In genomic region chr2:209380278-209380677, GRCh38 we compare ENCODE assay signal across 1 cellular context.
TF ChIP-seq lines count a peak whose summit lies in the region.

No MANE protein-coding gene starts in this region.

TF ChIP-seq in HepG2, 621 proteins besides CTCF, POLR2A, EP300 and RAD21 (continued from another document):
- TF ChIP-seq, protein P1, sequence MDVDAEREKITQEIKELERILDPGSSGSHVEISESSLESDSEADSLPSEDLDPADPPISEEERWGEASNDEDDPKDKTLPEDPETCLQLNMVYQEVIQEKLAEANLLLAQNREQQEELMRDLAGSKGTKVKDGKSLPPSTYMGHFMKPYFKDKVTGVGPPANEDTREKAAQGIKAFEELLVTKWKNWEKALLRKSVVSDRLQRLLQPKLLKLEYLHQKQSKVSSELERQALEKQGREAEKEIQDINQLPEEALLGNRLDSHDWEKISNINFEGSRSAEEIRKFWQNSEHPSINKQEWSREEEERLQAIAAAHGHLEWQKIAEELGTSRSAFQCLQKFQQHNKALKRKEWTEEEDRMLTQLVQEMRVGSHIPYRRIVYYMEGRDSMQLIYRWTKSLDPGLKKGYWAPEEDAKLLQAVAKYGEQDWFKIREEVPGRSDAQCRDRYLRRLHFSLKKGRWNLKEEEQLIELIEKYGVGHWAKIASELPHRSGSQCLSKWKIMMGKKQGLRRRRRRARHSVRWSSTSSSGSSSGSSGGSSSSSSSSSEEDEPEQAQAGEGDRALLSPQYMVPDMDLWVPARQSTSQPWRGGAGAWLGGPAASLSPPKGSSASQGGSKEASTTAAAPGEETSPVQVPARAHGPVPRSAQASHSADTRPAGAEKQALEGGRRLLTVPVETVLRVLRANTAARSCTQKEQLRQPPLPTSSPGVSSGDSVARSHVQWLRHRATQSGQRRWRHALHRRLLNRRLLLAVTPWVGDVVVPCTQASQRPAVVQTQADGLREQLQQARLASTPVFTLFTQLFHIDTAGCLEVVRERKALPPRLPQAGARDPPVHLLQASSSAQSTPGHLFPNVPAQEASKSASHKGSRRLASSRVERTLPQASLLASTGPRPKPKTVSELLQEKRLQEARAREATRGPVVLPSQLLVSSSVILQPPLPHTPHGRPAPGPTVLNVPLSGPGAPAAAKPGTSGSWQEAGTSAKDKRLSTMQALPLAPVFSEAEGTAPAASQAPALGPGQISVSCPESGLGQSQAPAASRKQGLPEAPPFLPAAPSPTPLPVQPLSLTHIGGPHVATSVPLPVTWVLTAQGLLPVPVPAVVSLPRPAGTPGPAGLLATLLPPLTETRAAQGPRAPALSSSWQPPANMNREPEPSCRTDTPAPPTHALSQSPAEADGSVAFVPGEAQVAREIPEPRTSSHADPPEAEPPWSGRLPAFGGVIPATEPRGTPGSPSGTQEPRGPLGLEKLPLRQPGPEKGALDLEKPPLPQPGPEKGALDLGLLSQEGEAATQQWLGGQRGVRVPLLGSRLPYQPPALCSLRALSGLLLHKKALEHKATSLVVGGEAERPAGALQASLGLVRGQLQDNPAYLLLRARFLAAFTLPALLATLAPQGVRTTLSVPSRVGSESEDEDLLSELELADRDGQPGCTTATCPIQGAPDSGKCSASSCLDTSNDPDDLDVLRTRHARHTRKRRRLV (CRISPR knock-in tag; IDR thresholded peaks at IDR 0.05) = no peak
- TF ChIP-seq REPIN1 (CRISPR knock-in tag; IDR thresholded peaks at IDR 0.05; ENCODE audit: borderline replicate concordance, low read depth) = no peak
- TF ChIP-seq ZNF598 (CRISPR knock-in tag; IDR thresholded peaks at IDR 0.05; ENCODE audit: borderline replicate concordance) = no peak
- TF ChIP-seq KDM1A (CRISPR knock-in tag; IDR thresholded peaks at IDR 0.05) = no peak
- TF ChIP-seq GPBP1L1 (CRISPR knock-in tag; IDR thresholded peaks at IDR 0.05) = no peak
- TF ChIP-seq, protein P2, sequence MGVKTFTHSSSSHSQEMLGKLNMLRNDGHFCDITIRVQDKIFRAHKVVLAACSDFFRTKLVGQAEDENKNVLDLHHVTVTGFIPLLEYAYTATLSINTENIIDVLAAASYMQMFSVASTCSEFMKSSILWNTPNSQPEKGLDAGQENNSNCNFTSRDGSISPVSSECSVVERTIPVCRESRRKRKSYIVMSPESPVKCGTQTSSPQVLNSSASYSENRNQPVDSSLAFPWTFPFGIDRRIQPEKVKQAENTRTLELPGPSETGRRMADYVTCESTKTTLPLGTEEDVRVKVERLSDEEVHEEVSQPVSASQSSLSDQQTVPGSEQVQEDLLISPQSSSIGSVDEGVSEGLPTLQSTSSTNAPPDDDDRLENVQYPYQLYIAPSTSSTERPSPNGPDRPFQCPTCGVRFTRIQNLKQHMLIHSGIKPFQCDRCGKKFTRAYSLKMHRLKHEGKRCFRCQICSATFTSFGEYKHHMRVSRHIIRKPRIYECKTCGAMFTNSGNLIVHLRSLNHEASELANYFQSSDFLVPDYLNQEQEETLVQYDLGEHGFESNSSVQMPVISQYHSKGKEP (CRISPR knock-in tag; IDR thresholded peaks at IDR 0.05) = no peak
- TF ChIP-seq ZNF180 (CRISPR knock-in tag; IDR thresholded peaks at IDR 0.05; ENCODE audit: borderline replicate concordance, low read depth) = no peak
- TF ChIP-seq PCBP2 (optimal IDR thresholded peaks at IDR 0.05; ENCODE audit: low read depth, low read length, poor library complexity, severe bottlenecking) = no peak
- no peak for TF ChIP-seq KLF6 (CRISPR knock-in tag; IDR thresholded peaks at IDR 0.05)
- TF ChIP-seq ZSCAN5A (CRISPR knock-in tag; IDR thresholded peaks at IDR 0.05; ENCODE audit: borderline replicate concordance) = no peak
- no peak for TF ChIP-seq SAP130 (CRISPR knock-in tag; IDR thresholded peaks at IDR 0.05; ENCODE audit: low read depth)
- TF ChIP-seq, protein P3, sequence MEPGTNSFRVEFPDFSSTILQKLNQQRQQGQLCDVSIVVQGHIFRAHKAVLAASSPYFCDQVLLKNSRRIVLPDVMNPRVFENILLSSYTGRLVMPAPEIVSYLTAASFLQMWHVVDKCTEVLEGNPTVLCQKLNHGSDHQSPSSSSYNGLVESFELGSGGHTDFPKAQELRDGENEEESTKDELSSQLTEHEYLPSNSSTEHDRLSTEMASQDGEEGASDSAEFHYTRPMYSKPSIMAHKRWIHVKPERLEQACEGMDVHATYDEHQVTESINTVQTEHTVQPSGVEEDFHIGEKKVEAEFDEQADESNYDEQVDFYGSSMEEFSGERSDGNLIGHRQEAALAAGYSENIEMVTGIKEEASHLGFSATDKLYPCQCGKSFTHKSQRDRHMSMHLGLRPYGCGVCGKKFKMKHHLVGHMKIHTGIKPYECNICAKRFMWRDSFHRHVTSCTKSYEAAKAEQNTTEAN (CRISPR knock-in tag; conservative IDR thresholded peaks at IDR 0.05) = no peak
- no peak for TF ChIP-seq CBX1 (IDR thresholded peaks at IDR 0.05; ENCODE audit: low read depth)
